In the genomic region with DNA sequence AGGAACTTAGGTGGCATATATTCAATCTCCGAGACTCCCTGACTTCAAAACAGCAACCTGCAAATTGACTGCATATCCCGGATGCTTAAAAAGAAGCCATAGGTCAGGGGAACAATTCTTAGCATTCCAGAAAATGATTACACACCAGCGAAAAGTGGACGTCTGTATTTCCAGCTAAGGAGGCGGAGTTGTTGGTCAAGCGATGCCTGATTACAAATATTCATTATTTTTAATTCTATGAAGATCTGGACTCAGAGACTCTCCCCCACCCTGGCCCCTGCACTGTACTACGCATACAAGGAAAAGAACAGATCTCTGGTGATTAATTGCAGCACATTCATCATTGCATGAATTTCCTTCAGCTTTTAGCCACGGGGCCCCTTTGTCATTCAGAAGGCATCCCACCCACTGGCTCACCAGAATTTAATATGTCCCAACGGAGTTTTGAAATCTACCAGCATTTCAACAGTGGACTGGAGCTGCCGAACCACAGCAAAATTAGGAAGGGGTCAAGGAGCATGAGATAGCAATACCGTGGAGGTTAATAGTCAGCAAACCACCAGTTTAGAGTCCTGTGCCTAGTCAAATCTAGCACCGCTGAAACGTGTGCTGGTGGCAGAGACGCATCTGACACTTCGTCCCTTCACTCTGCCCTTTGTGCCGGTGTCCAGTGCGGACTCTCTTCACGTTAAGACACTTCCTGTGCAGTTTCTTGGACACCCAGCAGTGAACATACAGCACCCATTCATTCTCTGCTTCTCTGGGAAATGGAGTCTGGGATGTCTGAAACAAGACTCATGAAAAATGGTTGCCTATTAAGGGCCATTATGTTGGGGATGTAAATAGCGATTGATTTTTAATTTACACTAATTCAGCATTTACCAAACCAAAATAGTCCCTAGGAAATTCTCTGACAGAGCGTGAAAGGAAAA, we compare ENCODE assay signal across 8 cellular contexts. TPM values are rescaled to one million over a fixed set of nuclear protein-coding genes. Genes with fewer than 3 reads are reported as not detected.
DNase-seq lines count a peak whose midpoint lies in the region; ATAC-seq and TF ChIP-seq lines count a peak whose summit lies in the region.
"Not testable (repeated sequence)": the region's sequence is repeated elsewhere in the genome, so short reads cannot be mapped to it uniquely, and the experiment has no call there.

No MANE protein-coding gene starts in this region.

- not testable (repeated sequence) for H3K9me3 ChIP-seq in heart left ventricle; mesodermal cell (ENCODE audit: control insufficient read depth, low read length); uterus

- intact Hi-C loops in heart left ventricle (cut with DNase I) = loop anchor here in 1 of 10 donors (10.0 kb wide), 1 partner anchor 63 kb away; no protein-coding TSS in a partner anchor
- intact Hi-C loops in uterus (cut with DNase I; ENCODE audit: low total_unique reads) = not testable (repeated sequence)

- not testable (repeated sequence) for H3K4me3 ChIP-seq in epithelial cell of esophagus (ENCODE audit: low read length); heart left ventricle; mesodermal cell (ENCODE audit: extremely low read depth, insufficient read depth, low read length, poor library complexity, severe bottlenecking); uterus

- peak overlapping the region; percentile 37 to 89 (median 83) for H3K27ac ChIP-seq in heart left ventricle
- H3K27ac ChIP-seq in mesodermal cell (ENCODE audit: low read depth, low read length, severe bottlenecking) = peak overlapping the region; percentile 82
- H3K27ac ChIP-seq in uterus = peak overlapping the region; percentile 48 to 56

- WGBS in heart left ventricle, 4 donors = 27 to 38% (median 34%) methylated on average over 13 to 17 of the region's 20 CpGs
- WGBS in mesodermal cell (ENCODE audit: insufficient coverage in 2 of 2), 2 experiments = 54 to 83% methylated on average over 6 to 7 of the region's 20 CpGs

- H3K27me3 ChIP-seq in heart left ventricle, uterus: not testable (repeated sequence)

- TF ChIP-seq CTCF in epithelial cell of esophagus (IDR thresholded peaks at IDR 0.05; ENCODE audit: insufficient read depth, low read depth, low read length, missing control alignments); heart left ventricle (IDR thresholded peaks at IDR 0.05); uterus (IDR thresholded peaks at IDR 0.05): not testable (repeated sequence)

- H3K36me3 ChIP-seq in heart left ventricle, uterus: not testable (repeated sequence)
- H3K36me3 ChIP-seq in mesodermal cell (ENCODE audit: control insufficient read depth, insufficient read depth, low read length) = peaks cover 20% of the 10 kb centered on the region

- not testable (repeated sequence) for TF ChIP-seq POLR2A in heart left ventricle (IDR thresholded peaks at IDR 0.05); uterus (IDR thresholded peaks at IDR 0.05)

- DNase-seq in EL (peak; percentile 59), M059J (ENCODE audit: low read depth) (peak; percentile 48), astrocyte of the hippocampus (ENCODE audit: low read depth, low spot score) (peak; percentile 76), epithelial cell of esophagus (ENCODE audit: low read depth) (peak; percentile 64), renal cortical epithelial cell (ENCODE audit: low read depth) (peak; percentile 42)
- DNase-seq in heart left ventricle, uterus: not testable (repeated sequence)

- ATAC-seq in heart left ventricle = not testable (repeated sequence)

- H3K4me1 ChIP-seq in heart left ventricle (peaks cover 0 to 91% (median 47%) of the 10 kb centered on the region in 12 donors), mesodermal cell (ENCODE audit: control insufficient read depth, insufficient read depth, low read length, poor library complexity, severe bottlenecking) (peaks cover 38% of the 10 kb centered on the region)
- H3K4me1 ChIP-seq in uterus = not testable (repeated sequence)

RNA-seq across cellular contexts. Expression of a gene that starts 46.8 kb away (rescaled TPM):
- 0.84 and 0.94 TPM in 2 replicates for total RNA-seq in M059J (2014; rRNA removed; shearing (Covaris generic))
- 100 to 1,000 TPM; 262 to 589 (median 387) TPM for total RNA-seq in heart left ventricle
- polyA plus RNA-seq in heart left ventricle = 100 to 1,000 TPM in 1 of 2 donors, 10 to 100 TPM in 1; 95.2 to 139 TPM
- polyA plus RNA-seq in mesodermal cell (2013, experiment 1 of 2) = 67.2 TPM
- polyA plus RNA-seq in mesodermal cell (2013, experiment 2 of 2) = 68.2 TPM
- total RNA-seq in renal cortical epithelial cell = 61.0 and 202 TPM in 2 replicates
- 100 to 1,000 TPM; 108 to 316 (median 209) TPM for total RNA-seq in uterus

Comparison
In these comparisons a context has a peak if more than half of its experiments do, and no peak if none do; other contexts are left out.
1. RNA of a gene that starts 46.8 kb away (total RNA-seq): 262 to 589 TPM in heart left ventricle, 108 to 316 TPM in uterus and 61.0 to 202 TPM in renal cortical epithelial cell; 0.84 to 0.94 TPM in M059J; every median in the first group is over 10 times any median in the second.
2. Peak in every context shown above with its lines, with median percentiles within 50 percentile points of each other: H3K27ac ChIP-seq.